ENCODE assay signal across 25 cellular contexts in the genomic region with DNA sequence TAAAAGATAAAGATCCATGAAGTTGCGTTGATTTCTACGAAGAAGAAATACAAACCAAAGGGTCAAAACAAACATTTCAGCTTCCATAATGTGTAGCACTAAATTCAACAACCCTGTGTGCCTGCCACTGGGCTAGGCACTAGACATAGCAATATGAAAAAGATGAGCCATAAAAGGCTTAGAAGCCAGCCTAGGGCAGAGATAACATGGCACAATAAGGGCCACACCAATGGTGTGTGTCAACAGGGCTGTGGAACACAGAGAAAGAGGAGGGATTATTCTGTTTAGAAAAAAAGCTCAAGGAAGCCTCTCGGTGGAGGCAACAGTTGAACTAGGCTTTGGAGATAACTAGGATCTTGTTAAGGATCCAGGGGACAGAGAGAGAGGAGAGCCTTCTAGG.
"Had no signal": no experiment of that assay in that cellular context is flagged by ENCODE, and none has a peak within 500 bp of the region (broad histone marks: within the 10 kb centered on the region; RNA-seq: fewer than 3 reads in every experiment).

No MANE protein-coding gene starts in this region.

- H3K4me1 ChIP-seq: prostate gland had no signal

- DNase-seq: hippocampal formation; kidney glomerular epithelial cell; left cardiac atrium; left lung; lower lobe of right lung; mammary epithelial cell; mesenchymal stem cell; naive thymus-derived CD4-positive, alpha-beta T cell; ovary; retina; right cardiac atrium; stimulated activated CD4-positive, alpha-beta T cell treated with anti-CD3 and anti-CD28 coated beads, Interleukin-12 subunit alpha, Interleukin-12 subunit beta, amount 100 ng/mL, for 4 hours; stimulated activated CD4-positive, alpha-beta T cell treated with anti-CD3 and anti-CD28 coated beads, Interleukin-15, amount 100 ng/mL, for 24 hours; stimulated activated CD4-positive, alpha-beta T cell treated with anti-CD3 and anti-CD28 coated beads, Interleukin-4, amount 100 ng/mL, for 24 hours; stimulated activated naive CD4-positive, alpha-beta T cell; upper lobe of left lung had no signal

- FAIRE-seq: keratinocyte had no signal

- H3K36me3 Mint-ChIP-seq: naive thymus-derived CD4-positive, alpha-beta T cell; stimulated activated effector memory CD8-positive, alpha-beta T cell treated with anti-CD3 and anti-CD28 coated beads, Interleukin-12 subunit alpha, Interleukin-12 subunit beta, amount 100 ng/mL, for 72 hours had no signal

- H3K4me3 ChIP-seq: left lung, lower lobe of right lung, ovary, prostate gland, skin epidermis, tibial nerve, upper lobe of left lung, vagina had no signal

- H3K27me3 ChIP-seq: left lung, ovary, tibial nerve, upper lobe of left lung, vagina had no signal

- H3K4me1 Mint-ChIP-seq: naive thymus-derived CD4-positive, alpha-beta T cell; stimulated activated effector memory CD8-positive, alpha-beta T cell treated with anti-CD3 and anti-CD28 coated beads, Interleukin-12 subunit alpha, Interleukin-12 subunit beta, amount 100 ng/mL, for 72 hours had no signal

- H3K36me3 ChIP-seq: left lung, lower lobe of right lung, ovary, prostate gland, tibial nerve, upper lobe of left lung, vagina had no signal

- H3K27me3 Mint-ChIP-seq: stimulated activated naive CD8-positive, alpha-beta T cell treated with anti-CD3 and anti-CD28 coated beads, Interleukin-15, Interleukin-2, amounts not matched to agents 100 ng/mL and 50 ng/mL, for 24 hours had no signal

- H3K9me3 Mint-ChIP-seq: stimulated activated naive CD8-positive, alpha-beta T cell treated with anti-CD3 and anti-CD28 coated beads, Interleukin-15, Interleukin-2, amounts not matched to agents 100 ng/mL and 50 ng/mL, for 24 hours had no signal

- H3K27ac ChIP-seq: left lung, lower lobe of right lung, ovary, prostate gland, skin epidermis, tibial nerve, vagina had no signal

- H3K27ac Mint-ChIP-seq: naive thymus-derived CD4-positive, alpha-beta T cell; natural killer cell treated with Interleukin-12 subunit alpha and Interleukin-12 subunit beta and Interleukin-15 and Interleukin-18, amount 100 ng/mL, for 72 hours; stimulated activated effector memory CD8-positive, alpha-beta T cell treated with anti-CD3 and anti-CD28 coated beads, Interleukin-12 subunit alpha, Interleukin-12 subunit beta, amount 100 ng/mL, for 72 hours; stimulated activated naive CD8-positive, alpha-beta T cell treated with anti-CD3 and anti-CD28 coated beads, Interleukin-15, Interleukin-2, amounts not matched to agents 100 ng/mL and 50 ng/mL, for 24 hours had no signal

- ATAC-seq: left cardiac atrium; left lung; lower lobe of right lung; naive thymus-derived CD4-positive, alpha-beta T cell; natural killer cell treated with Interleukin-12 subunit alpha and Interleukin-12 subunit beta and Interleukin-15 and Interleukin-18, amount 100 ng/mL, for 72 hours; right cardiac atrium; sciatic nerve; stimulated activated effector memory CD8-positive, alpha-beta T cell treated with anti-CD3 and anti-CD28 coated beads, Interleukin-12 subunit alpha, Interleukin-12 subunit beta, amount 100 ng/mL, for 72 hours had no signal

- H3K4me3 Mint-ChIP-seq: naive thymus-derived CD4-positive, alpha-beta T cell; natural killer cell treated with Interleukin-12 subunit alpha and Interleukin-12 subunit beta and Interleukin-15 and Interleukin-18, amount 100 ng/mL, for 72 hours; stimulated activated effector memory CD8-positive, alpha-beta T cell treated with anti-CD3 and anti-CD28 coated beads, Interleukin-12 subunit alpha, Interleukin-12 subunit beta, amount 100 ng/mL, for 72 hours; stimulated activated naive CD8-positive, alpha-beta T cell treated with anti-CD3 and anti-CD28 coated beads, Interleukin-15, Interleukin-2, amounts not matched to agents 100 ng/mL and 50 ng/mL, for 24 hours had no signal

- H3K9me3 ChIP-seq: left lung, lower lobe of right lung, ovary, prostate gland, tibial nerve, upper lobe of left lung, vagina had no signal
